ENCODE assay signal across 1 cellular context in genomic region chr11:57763568-57763967, GRCh38.
A peak's percentile ranks its signal among the peaks of the same experiment; 100 is the strongest.
TF ChIP-seq lines count a peak whose summit lies in the region.

No MANE protein-coding gene starts in this region.

TF ChIP-seq in neural cell, 6 proteins besides CTCF, POLR2A, EP300 and RAD21:
- TF ChIP-seq EZH2 (IDR thresholded peaks at IDR 0.05; ENCODE audit: borderline replicate concordance, insufficient read depth, low read length, poor library complexity, severe bottlenecking) (no peak), TAF1 (IDR thresholded peaks at IDR 0.05; ENCODE audit: low read depth) (peak; percentile 78), SMC3 (conservative IDR thresholded peaks at IDR 0.05; ENCODE audit: poor library complexity) (peak; percentile 25), POLR2AphosphoS5 (IDR thresholded peaks at IDR 0.05) (peak; percentile 74), REST (IDR thresholded peaks at IDR 0.05; ENCODE audit: borderline replicate concordance) (no peak), MXI1 (conservative IDR thresholded peaks at IDR 0.05; ENCODE audit: poor library complexity, severe bottlenecking) (peak; percentile 27)
